In the genomic region with DNA sequence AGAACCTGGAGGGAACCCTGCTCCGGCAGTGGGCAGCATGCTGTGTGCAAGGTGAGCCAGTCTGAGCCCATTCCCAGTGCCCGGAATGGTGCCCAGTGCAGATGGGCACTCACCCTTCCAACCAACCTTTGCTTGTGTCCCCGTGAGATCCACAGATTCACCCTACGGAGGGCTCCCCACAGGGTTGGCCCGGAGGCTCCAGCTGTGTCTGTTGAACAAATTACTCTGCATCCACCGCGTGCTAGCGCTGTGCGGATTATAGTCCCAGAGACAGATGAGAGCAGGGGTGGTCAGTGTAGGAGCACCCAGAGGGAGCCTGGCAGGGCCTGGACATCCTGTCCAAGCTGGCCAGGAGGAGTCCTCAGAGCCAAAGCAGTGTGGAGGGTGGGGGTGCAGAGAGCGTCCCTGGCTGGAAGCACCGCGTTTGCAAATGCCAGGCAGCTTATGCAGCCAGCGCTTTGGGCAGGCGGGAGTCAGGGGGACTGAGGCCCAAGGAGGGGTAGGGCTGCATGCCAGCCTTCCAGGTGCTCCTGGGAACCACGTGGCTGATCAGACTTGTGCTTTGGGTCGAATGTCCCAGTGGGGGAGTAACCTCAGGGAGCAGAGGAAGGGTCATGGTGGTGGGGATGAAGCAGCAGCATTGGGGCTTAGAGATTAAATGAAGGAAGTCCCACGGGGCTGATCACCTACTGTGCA, we compare ENCODE assay signal across 11 cellular contexts.
A peak's percentile ranks its signal among the peaks of the same experiment; 100 is the strongest.
DNase-seq lines count a peak whose midpoint lies in the region; ATAC-seq and TF ChIP-seq lines count a peak whose summit lies in the region.
"Had no signal": no experiment of that assay in that cellular context is flagged by ENCODE, and none has a peak within 500 bp of the region (broad histone marks: within the 10 kb centered on the region; RNA-seq: fewer than 3 reads in every experiment).

No MANE protein-coding gene starts in this region.

- H3K9me3 ChIP-seq in left ventricle myocardium inferior (replicated peaks), result no peaks in the 10 kb centered on the region
- H3K9me3 ChIP-seq in sigmoid colon, result no peaks in the 10 kb centered on the region

- peak overlapping the region; percentile 32 for H3K4me3 Mint-ChIP-seq in activated B cell treated with CpG ODN at 0.5 μM for 24 hours
- H3K4me3 Mint-ChIP-seq: stimulated activated naive CD8-positive, alpha-beta T cell treated with anti-CD3 and anti-CD28 coated beads, Interleukin-15, Interleukin-2, amounts not matched to agents 100 ng/mL and 50 ng/mL, for 24 hours had no signal

- no peak for TF ChIP-seq POLR2A in sigmoid colon (IDR thresholded peaks at IDR 0.05)

- DNase-seq in NCI-H2196 (lab: John Stamatoyannopoulos, UW; ENCODE audit: unreplicated experiment) (peak; percentile 22), NCI-H2196 treated with DMSO at 0.1 percent for 48 hours (lab: John Stamatoyannopoulos, UW; ENCODE audit: unreplicated experiment) (no peak), activated B cell treated with CpG ODN at 0.5 μM for 24 hours (peak; percentile 12), left ventricle myocardium inferior (peak; percentile 9), sigmoid colon (peak; percentile 53), amniotic stem cell (lab: John Stamatoyannopoulos, UW) (no peak), DMS79 (lab: John Stamatoyannopoulos, UW) (no peak), Ammon's horn (ENCODE audit: low spot score) (no peak)
- DNase-seq: NCI-H748 treated with DMSO at 0.1 percent for 48 hours had no signal

- H3K27me3 ChIP-seq in left ventricle myocardium inferior (ENCODE audit: low read depth), result peaks cover 13% of the 10 kb centered on the region
- H3K27me3 ChIP-seq in sigmoid colon, result peaks cover 0 to 7% (median 0%) of the 10 kb centered on the region in 3 donors

- TF ChIP-seq CTCF in activated B cell treated with CpG ODN at 0.5 μM for 24 hours (IDR thresholded peaks at IDR 0.05) (no peak), left ventricle myocardium inferior (IDR thresholded peaks at IDR 0.05; ENCODE audit: borderline replicate concordance) (no peak), sigmoid colon (IDR thresholded peaks at IDR 0.05) (no peak)

- H3K36me3 ChIP-seq in left ventricle myocardium inferior, result no peaks in the 10 kb centered on the region
- no peaks in the 10 kb centered on the region for H3K36me3 ChIP-seq in sigmoid colon

- peak overlapping the region; percentile 63 for H3K27ac Mint-ChIP-seq in activated B cell treated with CpG ODN at 0.5 μM for 24 hours
- H3K27ac Mint-ChIP-seq: stimulated activated naive CD8-positive, alpha-beta T cell treated with anti-CD3 and anti-CD28 coated beads, Interleukin-15, Interleukin-2, amounts not matched to agents 100 ng/mL and 50 ng/mL, for 24 hours had no signal

- peaks cover 20% of the 10 kb centered on the region for H3K4me1 ChIP-seq in left ventricle myocardium inferior
- H3K4me1 ChIP-seq in sigmoid colon, result no peaks in the 10 kb centered on the region

- no peak overlapping the region for H3K4me3 ChIP-seq in left ventricle myocardium inferior
- H3K4me3 ChIP-seq in sigmoid colon, result no peak overlapping the region

- peaks cover 3% of the 10 kb centered on the region for H3K36me3 Mint-ChIP-seq in activated B cell treated with CpG ODN at 0.5 μM for 24 hours (ENCODE audit: low read depth)

- peaks cover 38% of the 10 kb centered on the region for H3K4me1 Mint-ChIP-seq in activated B cell treated with CpG ODN at 0.5 μM for 24 hours

- no peaks in the 10 kb centered on the region for H3K27me3 Mint-ChIP-seq in activated B cell treated with CpG ODN at 0.5 μM for 24 hours
- H3K27me3 Mint-ChIP-seq: stimulated activated naive CD8-positive, alpha-beta T cell treated with anti-CD3 and anti-CD28 coated beads, Interleukin-15, Interleukin-2, amounts not matched to agents 100 ng/mL and 50 ng/mL, for 24 hours had no signal

- 57 to 78% methylated on average over 17 of the region's 17 CpGs for WGBS in sigmoid colon, 2 donors

- intact Hi-C loops in activated B cell treated with CpG ODN at 0.5 μM for 24 hours (cut with micrococcal nuclease) (no loop called here), left ventricle myocardium inferior (cut with micrococcal nuclease) (no loop called here), sigmoid colon (cut with DNase I) (no loop called here)

- TF ChIP-seq EP300 in sigmoid colon (IDR thresholded peaks at IDR 0.05), result no peak

- CTCF ChIA-PET in activated B cell treated with CpG ODN at 0.5 μM for 24 hours (lab: Charles Lee), result no interaction called here

- no peak for ATAC-seq in activated B cell treated with CpG ODN at 0.5 μM for 24 hours (ENCODE audit: low read depth)

- H3K27ac ChIP-seq in left ventricle myocardium inferior (replicated peaks) (no peak overlapping the region), sigmoid colon (no peak overlapping the region)
- H3K27ac ChIP-seq: KMS-11 had no signal

- H3K9me3 Mint-ChIP-seq in activated B cell treated with CpG ODN at 0.5 μM for 24 hours, result no peaks in the 10 kb centered on the region
- H3K9me3 Mint-ChIP-seq: stimulated activated naive CD8-positive, alpha-beta T cell treated with anti-CD3 and anti-CD28 coated beads, Interleukin-15, Interleukin-2, amounts not matched to agents 100 ng/mL and 50 ng/mL, for 24 hours had no signal

- POLR2A ChIA-PET in activated B cell treated with CpG ODN at 0.5 μM for 24 hours (lab: Charles Lee), result interaction anchor here (1.4 kb wide), 1 partner anchor 80 kb away, joined by 3 read pairs; a partner anchor contains a TSS

Comparison
In these comparisons a context has a peak if more than half of its experiments do, and no peak if none do; other contexts are left out.
1. DNase-seq: peak in NCI-H2196 (single experiment), activated B cell treated with CpG ODN at 0.5 μM for 24 hours (single experiment), left ventricle myocardium inferior (single experiment) and sigmoid colon (single experiment); none in NCI-H2196 treated with DMSO at 0.1 percent for 48 hours (single experiment), amniotic stem cell (single experiment), DMS79 (single experiment) and Ammon's horn (single experiment).